ENCODE assay signal across 13 cellular contexts in the genomic region with DNA sequence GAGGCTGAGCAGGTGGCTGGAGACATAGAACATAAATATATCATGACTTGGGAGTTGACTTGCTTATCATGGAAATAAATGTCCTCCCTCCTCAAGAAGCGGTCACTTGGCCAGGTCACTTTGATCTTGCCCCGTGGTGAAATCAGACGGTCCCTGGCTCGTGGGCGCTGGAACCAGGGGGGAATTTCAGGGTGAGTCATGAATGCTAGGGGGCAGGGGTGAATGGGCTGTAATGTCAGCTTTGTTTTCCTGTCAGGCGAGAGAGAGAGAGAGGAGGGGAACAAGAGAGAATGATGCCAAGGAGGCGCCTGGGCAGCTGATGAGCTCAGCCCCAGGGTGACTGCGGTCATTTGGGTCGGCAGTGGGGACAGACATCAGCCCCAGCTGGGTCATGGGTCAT. TPM values are rescaled to one million over a fixed set of nuclear protein-coding genes. Genes with fewer than 3 reads are reported as not detected.
DNase-seq lines count a peak whose midpoint lies in the region; ATAC-seq and TF ChIP-seq lines count a peak whose summit lies in the region.
"Had no signal": no experiment of that assay in that cellular context is flagged by ENCODE, and none has a peak within 500 bp of the region (broad histone marks: within the 10 kb centered on the region; RNA-seq: fewer than 3 reads in every experiment).

No MANE protein-coding gene starts in this region.

- TF ChIP-seq EP300 in esophagus muscularis mucosa (IDR thresholded peaks at IDR 0.05), result no peak

- no peaks in the 10 kb centered on the region for H3K9me3 Mint-ChIP-seq in stimulated activated naive CD8-positive, alpha-beta T cell treated with anti-CD3 and anti-CD28 coated beads, Interleukin-15, amount 100 ng/mL, for 72 hours
- H3K9me3 Mint-ChIP-seq: natural killer cell treated with Interleukin-12 subunit alpha and Interleukin-12 subunit beta and Interleukin-15 and Interleukin-18, amount 100 ng/mL, for 72 hours had no signal

- ATAC-seq in stimulated activated naive CD8-positive, alpha-beta T cell treated with anti-CD3 and anti-CD28 coated beads, Interleukin-15, amount 100 ng/mL, for 72 hours, result no peak
- no peak for ATAC-seq in stimulated activated naive CD8-positive, alpha-beta T cell treated with anti-CD3 and anti-CD28 coated beads, Interleukin-15, Interleukin-2, amounts not matched to agents 100 U/mL and 50 U/mL, for 24 hours
- peak; percentile 53 for ATAC-seq in lung (ENCODE audit: insufficient read depth, low FRiP score)
- no peak for ATAC-seq in GM21576 (IDR thresholded peaks at IDR 0.05; ENCODE audit: unreplicated experiment)
- no peak for ATAC-seq in GM18505 (IDR thresholded peaks at IDR 0.05; ENCODE audit: unreplicated experiment)
- ATAC-seq: natural killer cell treated with Interleukin-12 subunit alpha and Interleukin-12 subunit beta and Interleukin-15 and Interleukin-18, amount 100 ng/mL, for 72 hours had no signal

- H3K27ac ChIP-seq in lung (ENCODE audit: low read depth in 1 of 2, low read length in 1 of 2) (no peak overlapping the region), esophagus muscularis mucosa (replicated peaks in 1 of 4) (no peak overlapping the region)

- no peak overlapping the region for H3K4me3 Mint-ChIP-seq in stimulated activated naive CD8-positive, alpha-beta T cell treated with anti-CD3 and anti-CD28 coated beads, Interleukin-15, amount 100 ng/mL, for 72 hours
- H3K4me3 Mint-ChIP-seq: natural killer cell treated with Interleukin-12 subunit alpha and Interleukin-12 subunit beta and Interleukin-15 and Interleukin-18, amount 100 ng/mL, for 72 hours had no signal

- TF ChIP-seq POLR2A in GM18505 (IDR thresholded peaks at IDR 0.05; ENCODE audit: borderline replicate concordance, extremely low read depth, insufficient read depth, insufficient read length) (no peak), esophagus muscularis mucosa (IDR thresholded peaks at IDR 0.05; ENCODE audit: low read depth) (no peak)

- H3K4me3 ChIP-seq in cardiac fibroblast (replicated peaks in 1 of 2; ENCODE audit: low read depth in 2 of 2, low read length in 2 of 2) (no peak overlapping the region), lung (no peak overlapping the region), esophagus muscularis mucosa (no peak overlapping the region)

- H3K4me1 Mint-ChIP-seq in stimulated activated naive CD8-positive, alpha-beta T cell treated with anti-CD3 and anti-CD28 coated beads, Interleukin-15, amount 100 ng/mL, for 72 hours, result peaks cover 6% of the 10 kb centered on the region

- no peaks in the 10 kb centered on the region for H3K27me3 ChIP-seq in lung (ENCODE audit: control insufficient read depth, insufficient read depth)
- no peaks in the 10 kb centered on the region for H3K27me3 ChIP-seq in esophagus muscularis mucosa

- TF ChIP-seq CTCF in cardiac fibroblast (IDR thresholded peaks at IDR 0.05; ENCODE audit: low read depth, low read length) (no peak), lung (IDR thresholded peaks at IDR 0.05; ENCODE audit: control extremely low read depth, extremely low read depth) (no peak), esophagus muscularis mucosa (IDR thresholded peaks at IDR 0.05) (no peak)

- no peaks in the 10 kb centered on the region for H3K36me3 ChIP-seq in lung (ENCODE audit: control insufficient read depth in 2 of 2, insufficient read depth in 2 of 2, low read length in 2 of 2)
- H3K36me3 ChIP-seq in esophagus muscularis mucosa, result no peaks in the 10 kb centered on the region

- no peaks in the 10 kb centered on the region for H3K27me3 Mint-ChIP-seq in stimulated activated naive CD8-positive, alpha-beta T cell treated with anti-CD3 and anti-CD28 coated beads, Interleukin-15, amount 100 ng/mL, for 72 hours
- H3K27me3 Mint-ChIP-seq: natural killer cell treated with Interleukin-12 subunit alpha and Interleukin-12 subunit beta and Interleukin-15 and Interleukin-18, amount 100 ng/mL, for 72 hours had no signal

- WGBS in lung, 2 donors, result 69 to 76% methylated on average over 8 to 9 of the region's 9 CpGs
- WGBS in esophagus muscularis mucosa, result 70% methylated on average over 9 of the region's 9 CpGs

- peak overlapping the region; percentile 40 to 81 for H3K27ac Mint-ChIP-seq in stimulated activated naive CD8-positive, alpha-beta T cell treated with anti-CD3 and anti-CD28 coated beads, Interleukin-15, amount 100 ng/mL, for 72 hours
- H3K27ac Mint-ChIP-seq: natural killer cell treated with Interleukin-12 subunit alpha and Interleukin-12 subunit beta and Interleukin-15 and Interleukin-18, amount 100 ng/mL, for 72 hours had no signal

- H3K4me1 ChIP-seq in lung (ENCODE audit: control insufficient read depth in 2 of 2, insufficient read depth in 2 of 2, low read length in 2 of 2), result no peaks in the 10 kb centered on the region
- H3K4me1 ChIP-seq in esophagus muscularis mucosa, result no peaks in the 10 kb centered on the region

- intact Hi-C loops in esophagus muscularis mucosa (cut with DNase I), result no loop called here

- H3K9me3 ChIP-seq in lung (ENCODE audit: control insufficient read depth in 2 of 2, insufficient read depth in 1 of 2, low read length in 1 of 2), result no peaks in the 10 kb centered on the region
- H3K9me3 ChIP-seq in esophagus muscularis mucosa, result no peaks in the 10 kb centered on the region

- DNase-seq in stimulated activated naive CD8-positive, alpha-beta T cell treated with anti-CD3 and anti-CD28 coated beads, Interleukin-15, amount 100 ng/mL, for 72 hours, result no peak
- no peak for DNase-seq in stimulated activated naive CD8-positive, alpha-beta T cell treated with anti-CD3 and anti-CD28 coated beads, Interleukin-15, Interleukin-2, amounts not matched to agents 100 U/mL and 50 U/mL, for 24 hours
- DNase-seq in cardiac fibroblast (ENCODE audit: low read depth in 2 of 2), result peak; percentile 49 to 50
- no peak for DNase-seq in lung (ENCODE audit: low spot score)
- DNase-seq in NCI-H146 treated with DMSO at 0.1 percent for 48 hours (lab: John Stamatoyannopoulos, UW; ENCODE audit: unreplicated experiment), result no peak
- DNase-seq in esophagus muscularis mucosa (ENCODE audit: extremely low spot score), result no peak
- DNase-seq: activated CD4-positive, alpha-beta T cell treated with anti-CD3 and anti-CD28 coated beads for 48 hours; COR-L47; kidney; small intestine had no signal

RNA-seq across cellular contexts. Expression of a gene that starts 47.7 kb away (rescaled TPM):
- total RNA-seq in lung (10 to 100 TPM in 1 of 2 donors, 1 to 10 TPM in 1; 4.8 to 15.6 TPM), esophagus muscularis mucosa (1 to 10 TPM in 2 of 4 donors, not detected in 2; 1.7 to 4.6 TPM)
- 1 to 10 TPM; 5.2 to 6.1 TPM for polyA plus RNA-seq in lung

Comparison
In these comparisons a context has a peak if more than half of its experiments do, and no peak if none do; other contexts are left out.
1. DNase-seq: peak in cardiac fibroblast (2 of 2); none in stimulated activated naive CD8-positive, alpha-beta T cell treated with anti-CD3 and anti-CD28 coated beads, Interleukin-15, amount 100 ng/mL, for 72 hours (0 of 2), stimulated activated naive CD8-positive, alpha-beta T cell treated with anti-CD3 and anti-CD28 coated beads, Interleukin-15, Interleukin-2, amounts not matched to agents 100 U/mL and 50 U/mL, for 24 hours (single experiment), lung (single experiment), NCI-H146 treated with DMSO at 0.1 percent for 48 hours (single experiment) and esophagus muscularis mucosa (single experiment).